Comparison of ENCODE assay signal across 1 cellular context in the genomic region with DNA sequence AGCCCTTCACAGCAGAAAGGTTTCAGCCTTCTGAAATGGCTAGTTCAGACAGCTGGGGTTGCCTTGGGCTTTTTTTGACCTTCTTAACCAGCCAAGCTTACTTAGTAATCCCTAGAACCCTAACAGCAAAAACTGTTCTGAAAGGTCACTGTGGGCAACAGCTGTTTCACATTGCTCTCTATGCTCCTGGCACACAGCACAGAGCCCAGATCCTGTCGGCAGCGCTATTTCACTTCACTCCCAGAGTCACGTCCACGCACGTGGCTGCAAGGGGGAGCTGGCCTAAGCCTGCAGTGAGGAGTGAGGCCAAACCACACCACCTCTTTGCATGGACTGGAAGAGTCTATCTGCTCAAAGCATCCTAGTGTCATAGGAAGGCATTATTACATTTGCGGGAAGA.
A peak's percentile ranks its signal among the peaks of the same experiment; 100 is the strongest.
TF ChIP-seq lines count a peak whose summit lies in the region.

No MANE protein-coding gene starts in this region.

TF ChIP-seq in GM12878, 131 proteins besides CTCF, POLR2A, EP300 and RAD21 (continued from another document and continues in another):
- TF ChIP-seq, protein P1, sequence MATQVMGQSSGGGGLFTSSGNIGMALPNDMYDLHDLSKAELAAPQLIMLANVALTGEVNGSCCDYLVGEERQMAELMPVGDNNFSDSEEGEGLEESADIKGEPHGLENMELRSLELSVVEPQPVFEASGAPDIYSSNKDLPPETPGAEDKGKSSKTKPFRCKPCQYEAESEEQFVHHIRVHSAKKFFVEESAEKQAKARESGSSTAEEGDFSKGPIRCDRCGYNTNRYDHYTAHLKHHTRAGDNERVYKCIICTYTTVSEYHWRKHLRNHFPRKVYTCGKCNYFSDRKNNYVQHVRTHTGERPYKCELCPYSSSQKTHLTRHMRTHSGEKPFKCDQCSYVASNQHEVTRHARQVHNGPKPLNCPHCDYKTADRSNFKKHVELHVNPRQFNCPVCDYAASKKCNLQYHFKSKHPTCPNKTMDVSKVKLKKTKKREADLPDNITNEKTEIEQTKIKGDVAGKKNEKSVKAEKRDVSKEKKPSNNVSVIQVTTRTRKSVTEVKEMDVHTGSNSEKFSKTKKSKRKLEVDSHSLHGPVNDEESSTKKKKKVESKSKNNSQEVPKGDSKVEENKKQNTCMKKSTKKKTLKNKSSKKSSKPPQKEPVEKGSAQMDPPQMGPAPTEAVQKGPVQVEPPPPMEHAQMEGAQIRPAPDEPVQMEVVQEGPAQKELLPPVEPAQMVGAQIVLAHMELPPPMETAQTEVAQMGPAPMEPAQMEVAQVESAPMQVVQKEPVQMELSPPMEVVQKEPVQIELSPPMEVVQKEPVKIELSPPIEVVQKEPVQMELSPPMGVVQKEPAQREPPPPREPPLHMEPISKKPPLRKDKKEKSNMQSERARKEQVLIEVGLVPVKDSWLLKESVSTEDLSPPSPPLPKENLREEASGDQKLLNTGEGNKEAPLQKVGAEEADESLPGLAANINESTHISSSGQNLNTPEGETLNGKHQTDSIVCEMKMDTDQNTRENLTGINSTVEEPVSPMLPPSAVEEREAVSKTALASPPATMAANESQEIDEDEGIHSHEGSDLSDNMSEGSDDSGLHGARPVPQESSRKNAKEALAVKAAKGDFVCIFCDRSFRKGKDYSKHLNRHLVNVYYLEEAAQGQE (IDR thresholded peaks at IDR 0.05; ENCODE audit: low read depth, low read length) = no peak
- TF ChIP-seq LARP7 (IDR thresholded peaks at IDR 0.05) = peak; percentile 60; the same call in 1 of the 2 replicates
- TF ChIP-seq POLR2AphosphoS5 (IDR thresholded peaks at IDR 0.05; ENCODE audit: low read length) = no peak
- TF ChIP-seq YBX1 (IDR thresholded peaks at IDR 0.05) = no peak
- TF ChIP-seq, protein P2, sequence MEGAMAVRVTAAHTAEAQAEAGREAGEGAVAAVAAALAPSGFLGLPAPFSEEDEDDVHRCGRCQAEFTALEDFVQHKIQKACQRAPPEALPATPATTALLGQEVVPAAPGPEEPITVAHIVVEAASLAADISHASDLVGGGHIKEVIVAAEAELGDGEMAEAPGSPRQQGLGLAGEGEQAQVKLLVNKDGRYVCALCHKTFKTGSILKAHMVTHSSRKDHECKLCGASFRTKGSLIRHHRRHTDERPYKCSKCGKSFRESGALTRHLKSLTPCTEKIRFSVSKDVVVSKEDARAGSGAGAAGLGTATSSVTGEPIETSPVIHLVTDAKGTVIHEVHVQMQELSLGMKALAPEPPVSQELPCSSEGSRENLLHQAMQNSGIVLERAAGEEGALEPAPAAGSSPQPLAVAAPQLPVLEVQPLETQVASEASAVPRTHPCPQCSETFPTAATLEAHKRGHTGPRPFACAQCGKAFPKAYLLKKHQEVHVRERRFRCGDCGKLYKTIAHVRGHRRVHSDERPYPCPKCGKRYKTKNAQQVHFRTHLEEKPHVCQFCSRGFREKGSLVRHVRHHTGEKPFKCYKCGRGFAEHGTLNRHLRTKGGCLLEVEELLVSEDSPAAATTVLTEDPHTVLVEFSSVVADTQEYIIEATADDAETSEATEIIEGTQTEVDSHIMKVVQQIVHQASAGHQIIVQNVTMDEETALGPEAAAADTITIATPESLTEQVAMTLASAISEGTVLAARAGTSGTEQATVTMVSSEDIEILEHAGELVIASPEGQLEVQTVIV (IDR thresholded peaks at IDR 0.05; ENCODE audit: borderline replicate concordance, partially characterized antibody) = no peak
- TF ChIP-seq, protein P3, sequence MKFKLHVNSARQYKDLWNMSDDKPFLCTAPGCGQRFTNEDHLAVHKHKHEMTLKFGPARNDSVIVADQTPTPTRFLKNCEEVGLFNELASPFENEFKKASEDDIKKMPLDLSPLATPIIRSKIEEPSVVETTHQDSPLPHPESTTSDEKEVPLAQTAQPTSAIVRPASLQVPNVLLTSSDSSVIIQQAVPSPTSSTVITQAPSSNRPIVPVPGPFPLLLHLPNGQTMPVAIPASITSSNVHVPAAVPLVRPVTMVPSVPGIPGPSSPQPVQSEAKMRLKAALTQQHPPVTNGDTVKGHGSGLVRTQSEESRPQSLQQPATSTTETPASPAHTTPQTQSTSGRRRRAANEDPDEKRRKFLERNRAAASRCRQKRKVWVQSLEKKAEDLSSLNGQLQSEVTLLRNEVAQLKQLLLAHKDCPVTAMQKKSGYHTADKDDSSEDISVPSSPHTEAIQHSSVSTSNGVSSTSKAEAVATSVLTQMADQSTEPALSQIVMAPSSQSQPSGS (IDR thresholded peaks at IDR 0.05; ENCODE audit: low read length) = no peak
- TF ChIP-seq, protein P4, sequence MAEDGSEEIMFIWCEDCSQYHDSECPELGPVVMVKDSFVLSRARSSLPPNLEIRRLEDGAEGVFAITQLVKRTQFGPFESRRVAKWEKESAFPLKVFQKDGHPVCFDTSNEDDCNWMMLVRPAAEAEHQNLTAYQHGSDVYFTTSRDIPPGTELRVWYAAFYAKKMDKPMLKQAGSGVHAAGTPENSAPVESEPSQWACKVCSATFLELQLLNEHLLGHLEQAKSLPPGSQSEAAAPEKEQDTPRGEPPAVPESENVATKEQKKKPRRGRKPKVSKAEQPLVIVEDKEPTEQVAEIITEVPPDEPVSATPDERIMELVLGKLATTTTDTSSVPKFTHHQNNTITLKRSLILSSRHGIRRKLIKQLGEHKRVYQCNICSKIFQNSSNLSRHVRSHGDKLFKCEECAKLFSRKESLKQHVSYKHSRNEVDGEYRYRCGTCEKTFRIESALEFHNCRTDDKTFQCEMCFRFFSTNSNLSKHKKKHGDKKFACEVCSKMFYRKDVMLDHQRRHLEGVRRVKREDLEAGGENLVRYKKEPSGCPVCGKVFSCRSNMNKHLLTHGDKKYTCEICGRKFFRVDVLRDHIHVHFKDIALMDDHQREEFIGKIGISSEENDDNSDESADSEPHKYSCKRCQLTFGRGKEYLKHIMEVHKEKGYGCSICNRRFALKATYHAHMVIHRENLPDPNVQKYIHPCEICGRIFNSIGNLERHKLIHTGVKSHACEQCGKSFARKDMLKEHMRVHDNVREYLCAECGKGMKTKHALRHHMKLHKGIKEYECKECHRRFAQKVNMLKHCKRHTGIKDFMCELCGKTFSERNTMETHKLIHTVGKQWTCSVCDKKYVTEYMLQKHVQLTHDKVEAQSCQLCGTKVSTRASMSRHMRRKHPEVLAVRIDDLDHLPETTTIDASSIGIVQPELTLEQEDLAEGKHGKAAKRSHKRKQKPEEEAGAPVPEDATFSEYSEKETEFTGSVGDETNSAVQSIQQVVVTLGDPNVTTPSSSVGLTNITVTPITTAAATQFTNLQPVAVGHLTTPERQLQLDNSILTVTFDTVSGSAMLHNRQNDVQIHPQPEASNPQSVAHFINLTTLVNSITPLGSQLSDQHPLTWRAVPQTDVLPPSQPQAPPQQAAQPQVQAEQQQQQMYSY (CRISPR knock-in tag; IDR thresholded peaks at IDR 0.05) = no peak
- TF ChIP-seq, protein P5, sequence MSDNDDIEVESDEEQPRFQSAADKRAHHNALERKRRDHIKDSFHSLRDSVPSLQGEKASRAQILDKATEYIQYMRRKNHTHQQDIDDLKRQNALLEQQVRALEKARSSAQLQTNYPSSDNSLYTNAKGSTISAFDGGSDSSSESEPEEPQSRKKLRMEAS (IDR thresholded peaks at IDR 0.05; ENCODE audit: low read depth, low read length) = peak; percentile 82
- TF ChIP-seq, protein P6, sequence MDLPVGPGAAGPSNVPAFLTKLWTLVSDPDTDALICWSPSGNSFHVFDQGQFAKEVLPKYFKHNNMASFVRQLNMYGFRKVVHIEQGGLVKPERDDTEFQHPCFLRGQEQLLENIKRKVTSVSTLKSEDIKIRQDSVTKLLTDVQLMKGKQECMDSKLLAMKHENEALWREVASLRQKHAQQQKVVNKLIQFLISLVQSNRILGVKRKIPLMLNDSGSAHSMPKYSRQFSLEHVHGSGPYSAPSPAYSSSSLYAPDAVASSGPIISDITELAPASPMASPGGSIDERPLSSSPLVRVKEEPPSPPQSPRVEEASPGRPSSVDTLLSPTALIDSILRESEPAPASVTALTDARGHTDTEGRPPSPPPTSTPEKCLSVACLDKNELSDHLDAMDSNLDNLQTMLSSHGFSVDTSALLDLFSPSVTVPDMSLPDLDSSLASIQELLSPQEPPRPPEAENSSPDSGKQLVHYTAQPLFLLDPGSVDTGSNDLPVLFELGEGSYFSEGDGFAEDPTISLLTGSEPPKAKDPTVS (IDR thresholded peaks at IDR 0.05; ENCODE audit: low read depth, low read length) = no peak
- TF ChIP-seq KAT2A (conservative IDR thresholded peaks at IDR 0.05; ENCODE audit: control insufficient read depth, low read depth, low read length) = no peak
- 0 out of 2 replicates have a peak, but pooled peaks have one; percentile 34 for TF ChIP-seq ASH2L (IDR thresholded peaks at IDR 0.05; ENCODE audit: borderline replicate concordance, low read depth)
- TF ChIP-seq SIX5 (IDR thresholded peaks at IDR 0.05; ENCODE audit: low read depth, low read length, severe bottlenecking) = no peak
- TF ChIP-seq MTA3 (IDR thresholded peaks at IDR 0.05; ENCODE audit: borderline replicate concordance, low read length) = no peak
- TF ChIP-seq NRF1 (conservative IDR thresholded peaks at IDR 0.05; ENCODE audit: low read depth, low read length) = no peak
- 0 out of 4 replicates have a peak, but pooled peaks of 1 of the 2 experiments have one; percentile 15 for TF ChIP-seq SRF (IDR thresholded peaks at IDR 0.05; ENCODE audit: low read depth in 2 of 2, low read length in 2 of 2)
- no peak for TF ChIP-seq POLR2AphosphoS2 (IDR thresholded peaks at IDR 0.05; ENCODE audit: low read depth, low read length)
- no peak for TF ChIP-seq SUZ12 (IDR thresholded peaks at IDR 0.05; ENCODE audit: unreplicated experiment)
- TF ChIP-seq SMARCA5 (IDR thresholded peaks at IDR 0.05) = no peak
- TF ChIP-seq, protein P7, sequence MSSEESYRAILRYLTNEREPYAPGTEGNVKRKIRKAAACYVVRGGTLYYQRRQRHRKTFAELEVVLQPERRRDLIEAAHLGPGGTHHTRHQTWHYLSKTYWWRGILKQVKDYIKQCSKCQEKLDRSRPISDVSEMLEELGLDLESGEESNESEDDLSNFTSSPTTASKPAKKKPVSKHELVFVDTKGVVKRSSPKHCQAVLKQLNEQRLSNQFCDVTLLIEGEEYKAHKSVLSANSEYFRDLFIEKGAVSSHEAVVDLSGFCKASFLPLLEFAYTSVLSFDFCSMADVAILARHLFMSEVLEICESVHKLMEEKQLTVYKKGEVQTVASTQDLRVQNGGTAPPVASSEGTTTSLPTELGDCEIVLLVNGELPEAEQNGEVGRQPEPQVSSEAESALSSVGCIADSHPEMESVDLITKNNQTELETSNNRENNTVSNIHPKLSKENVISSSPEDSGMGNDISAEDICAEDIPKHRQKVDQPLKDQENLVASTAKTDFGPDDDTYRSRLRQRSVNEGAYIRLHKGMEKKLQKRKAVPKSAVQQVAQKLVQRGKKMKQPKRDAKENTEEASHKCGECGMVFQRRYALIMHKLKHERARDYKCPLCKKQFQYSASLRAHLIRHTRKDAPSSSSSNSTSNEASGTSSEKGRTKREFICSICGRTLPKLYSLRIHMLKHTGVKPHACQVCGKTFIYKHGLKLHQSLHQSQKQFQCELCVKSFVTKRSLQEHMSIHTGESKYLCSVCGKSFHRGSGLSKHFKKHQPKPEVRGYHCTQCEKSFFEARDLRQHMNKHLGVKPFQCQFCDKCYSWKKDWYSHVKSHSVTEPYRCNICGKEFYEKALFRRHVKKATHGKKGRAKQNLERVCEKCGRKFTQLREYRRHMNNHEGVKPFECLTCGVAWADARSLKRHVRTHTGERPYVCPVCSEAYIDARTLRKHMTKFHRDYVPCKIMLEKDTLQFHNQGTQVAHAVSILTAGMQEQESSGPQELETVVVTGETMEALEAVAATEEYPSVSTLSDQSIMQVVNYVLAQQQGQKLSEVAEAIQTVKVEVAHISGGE (CRISPR knock-in tag; IDR thresholded peaks at IDR 0.05) = no peak
- no peak for TF ChIP-seq ESRRA (IDR thresholded peaks at IDR 0.05; ENCODE audit: low read length)
- no peak for TF ChIP-seq SPI1 (IDR thresholded peaks at IDR 0.05; ENCODE audit: borderline replicate concordance, insufficient read depth, low read depth, low read length)
- TF ChIP-seq, protein P8, sequence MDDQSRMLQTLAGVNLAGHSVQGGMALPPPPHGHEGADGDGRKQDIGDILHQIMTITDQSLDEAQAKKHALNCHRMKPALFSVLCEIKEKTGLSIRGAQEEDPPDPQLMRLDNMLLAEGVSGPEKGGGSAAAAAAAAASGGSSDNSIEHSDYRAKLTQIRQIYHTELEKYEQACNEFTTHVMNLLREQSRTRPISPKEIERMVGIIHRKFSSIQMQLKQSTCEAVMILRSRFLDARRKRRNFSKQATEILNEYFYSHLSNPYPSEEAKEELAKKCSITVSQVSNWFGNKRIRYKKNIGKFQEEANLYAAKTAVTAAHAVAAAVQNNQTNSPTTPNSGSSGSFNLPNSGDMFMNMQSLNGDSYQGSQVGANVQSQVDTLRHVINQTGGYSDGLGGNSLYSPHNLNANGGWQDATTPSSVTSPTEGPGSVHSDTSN (IDR thresholded peaks at IDR 0.05; ENCODE audit: insufficient replicate concordance, low read depth, low read length) = no peak
- no peak for TF ChIP-seq SREBF2 (IDR thresholded peaks at IDR 0.05; ENCODE audit: low read length)
- peak; percentile 48 for TF ChIP-seq SP1 (IDR thresholded peaks at IDR 0.05; ENCODE audit: low read depth, low read length)
- TF ChIP-seq POU2F2 (IDR thresholded peaks at IDR 0.05; ENCODE audit: borderline replicate concordance, low read depth, low read length) = no peak
- peak; percentile 94 for TF ChIP-seq EED (IDR thresholded peaks at IDR 0.05; ENCODE audit: low read depth)
- TF ChIP-seq EZH2 (IDR thresholded peaks at IDR 0.05; ENCODE audit: borderline replicate concordance, control insufficient read depth, low read depth, low read length) = no peak
- TF ChIP-seq, protein P9, sequence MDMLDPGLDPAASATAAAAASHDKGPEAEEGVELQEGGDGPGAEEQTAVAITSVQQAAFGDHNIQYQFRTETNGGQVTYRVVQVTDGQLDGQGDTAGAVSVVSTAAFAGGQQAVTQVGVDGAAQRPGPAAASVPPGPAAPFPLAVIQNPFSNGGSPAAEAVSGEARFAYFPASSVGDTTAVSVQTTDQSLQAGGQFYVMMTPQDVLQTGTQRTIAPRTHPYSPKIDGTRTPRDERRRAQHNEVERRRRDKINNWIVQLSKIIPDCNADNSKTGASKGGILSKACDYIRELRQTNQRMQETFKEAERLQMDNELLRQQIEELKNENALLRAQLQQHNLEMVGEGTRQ (IDR thresholded peaks at IDR 0.05; ENCODE audit: borderline replicate concordance, low read depth, low read length) = no peak
- TF ChIP-seq IKZF1 (conservative IDR thresholded peaks at IDR 0.05) = peak; percentile 89
- no peak for TF ChIP-seq GABPA (IDR thresholded peaks at IDR 0.05; ENCODE audit: low read depth)
- TF ChIP-seq MEF2A (IDR thresholded peaks at IDR 0.05; ENCODE audit: insufficient read depth, low read depth, low read length) = 0 out of 2 replicates have a peak, but pooled peaks have one; percentile 45
- TF ChIP-seq ZNF384 (IDR thresholded peaks at IDR 0.05; ENCODE audit: borderline replicate concordance, low read depth, low read length) = no peak
- TF ChIP-seq WRNIP1 (IDR thresholded peaks at IDR 0.05; ENCODE audit: borderline replicate concordance, low read depth, low read length) = no peak
- no peak for TF ChIP-seq NFIC (IDR thresholded peaks at IDR 0.05; ENCODE audit: low read depth, low read length)
- TF ChIP-seq HDAC2 (IDR thresholded peaks at IDR 0.05) = no peak
- peak; percentile 87 for TF ChIP-seq IRF4 (IDR thresholded peaks at IDR 0.05; ENCODE audit: low read depth, low read length)
- TF ChIP-seq CBX3 (IDR thresholded peaks at IDR 0.05; ENCODE audit: borderline replicate concordance, low read depth) = no peak
- no peak; the same call in 1 of the 2 replicates for TF ChIP-seq PAX5 (IDR thresholded peaks at IDR 0.05; ENCODE audit: borderline replicate concordance, low read depth, low read length)
- no peak for TF ChIP-seq FOXM1 (IDR thresholded peaks at IDR 0.05; ENCODE audit: low read depth, low read length)
